Comparison of ENCODE assay signal across 1 cellular context in genomic region chr9:115373000-115373709, GRCh38.
A peak's percentile ranks its signal among the peaks of the same experiment; 100 is the strongest.
TF ChIP-seq lines count a peak whose summit lies in the region.

No MANE protein-coding gene starts in this region.

TF ChIP-seq in HEK293, 187 proteins besides CTCF, POLR2A, EP300 and RAD21 (continued from another document):
- TF ChIP-seq SP7 (tag by site-specific recombination; IDR thresholded peaks at IDR 0.05) = peak; percentile 85
- TF ChIP-seq ZNF37A (tag by site-specific recombination; IDR thresholded peaks at IDR 0.05) = 0 out of 2 replicates have a peak, but pooled peaks have one; percentile 6
- TF ChIP-seq ZNF335 (tag by site-specific recombination; conservative IDR thresholded peaks at IDR 0.05) = peak; percentile 46; the same call in 1 of the 2 replicates
- TF ChIP-seq ZNF518A (tag by site-specific recombination; conservative IDR thresholded peaks at IDR 0.05; ENCODE audit: low read depth) = peak; percentile 64
- peak; percentile 65; the same call in 1 of the 2 replicates for TF ChIP-seq SCRT2 (tag by site-specific recombination; IDR thresholded peaks at IDR 0.05)
- TF ChIP-seq RBAK (tag by site-specific recombination; IDR thresholded peaks at IDR 0.05) = peak; percentile 74; the same call in 1 of the 2 replicates
- TF ChIP-seq ZNF843 (tag by site-specific recombination; IDR thresholded peaks at IDR 0.05) = 0 out of 2 replicates have a peak, but pooled peaks have one; percentile 30
- peak; percentile 45; the same call in 1 of the 2 replicates for TF ChIP-seq ZNF692 (tag by site-specific recombination; IDR thresholded peaks at IDR 0.05)
- TF ChIP-seq KLF17 (tag by site-specific recombination; IDR thresholded peaks at IDR 0.05) = peak; percentile 36; the same call in 1 of the 2 replicates
- peak; percentile 81 for TF ChIP-seq HIC1 (tag by site-specific recombination; IDR thresholded peaks at IDR 0.05)
- no peak for TF ChIP-seq ZNF776 (tag by site-specific recombination; IDR thresholded peaks at IDR 0.05; ENCODE audit: borderline replicate concordance)
- no peak for TF ChIP-seq MYNN (tag by site-specific recombination; IDR thresholded peaks at IDR 0.05; ENCODE audit: borderline replicate concordance)
- TF ChIP-seq ZNF530 (tag by site-specific recombination; IDR thresholded peaks at IDR 0.05; ENCODE audit: low read depth) = no peak
- TF ChIP-seq ZNF521 (tag by site-specific recombination; IDR thresholded peaks at IDR 0.05) = no peak
- TF ChIP-seq ZNF394 (tag by site-specific recombination; IDR thresholded peaks at IDR 0.05; ENCODE audit: borderline replicate concordance) = peak; percentile 64; the same call in 1 of the 2 replicates
- TF ChIP-seq PRDM1 (tag by site-specific recombination; IDR thresholded peaks at IDR 0.05) = peak; percentile 91
- TF ChIP-seq TSHZ1 (tag by site-specific recombination; IDR thresholded peaks at IDR 0.05; ENCODE audit: borderline replicate concordance) = peak; percentile 59; the same call in 1 of the 2 replicates
- peak; percentile 61; the same call in 1 of the 2 replicates for TF ChIP-seq ZNF660 (tag by site-specific recombination; IDR thresholded peaks at IDR 0.05)
- TF ChIP-seq KLF16 (tag by site-specific recombination; IDR thresholded peaks at IDR 0.05) = no peak
- peak; percentile 50; the same call in 1 of the 2 replicates for TF ChIP-seq GLIS2 (tag by site-specific recombination; IDR thresholded peaks at IDR 0.05)
